In genomic region chr16:88347656-88348376, GRCh38 we compare ENCODE assay signal across 14 cellular contexts. TPM values are rescaled to one million over a fixed set of nuclear protein-coding genes. Genes with fewer than 3 reads are reported as not detected.
DNase-seq lines count a peak whose midpoint lies in the region; ATAC-seq and TF ChIP-seq lines count a peak whose summit lies in the region.
"Had no signal": no experiment of that assay in that cellular context is flagged by ENCODE, and none has a peak within 500 bp of the region (broad histone marks: within the 10 kb centered on the region; RNA-seq: fewer than 3 reads in every experiment).

No MANE protein-coding gene starts in this region.

- no peaks in the 10 kb centered on the region for H3K9me3 Mint-ChIP-seq in activated CD4-positive, alpha-beta memory T cell treated with anti-CD3 and anti-CD28 coated beads for 36 hours
- H3K9me3 Mint-ChIP-seq in activated CD4-positive, alpha-beta memory T cell treated with anti-CD3 and anti-CD28 coated beads, Interleukin-2, amount 10 ng/mL, durations not matched to agents 7 days and 5 days = peaks cover 8% of the 10 kb centered on the region
- peaks cover 5% of the 10 kb centered on the region for H3K9me3 Mint-ChIP-seq in osteocyte (ENCODE audit: unreplicated experiment)

- H3K4me1 Mint-ChIP-seq in activated CD4-positive, alpha-beta memory T cell treated with anti-CD3 and anti-CD28 coated beads for 36 hours (ENCODE audit: low read depth) = peaks cover 4% of the 10 kb centered on the region
- H3K4me1 Mint-ChIP-seq in activated CD4-positive, alpha-beta memory T cell treated with anti-CD3 and anti-CD28 coated beads, Interleukin-2, amount 10 ng/mL, durations not matched to agents 7 days and 5 days = peaks cover 8% of the 10 kb centered on the region
- no peaks in the 10 kb centered on the region for H3K4me1 Mint-ChIP-seq in osteocyte (ENCODE audit: unreplicated experiment)

- no peak for ATAC-seq in GM21367 (IDR thresholded peaks at IDR 0.05; ENCODE audit: unreplicated experiment)

- H2AFZ ChIP-seq in osteoblast (ENCODE audit: low read length) = no peak overlapping the region

- H3K27me3 Mint-ChIP-seq in activated CD4-positive, alpha-beta memory T cell treated with anti-CD3 and anti-CD28 coated beads for 36 hours = no peaks in the 10 kb centered on the region
- H3K27me3 Mint-ChIP-seq in activated CD4-positive, alpha-beta memory T cell treated with anti-CD3 and anti-CD28 coated beads, Interleukin-2, amount 10 ng/mL, durations not matched to agents 7 days and 5 days = no peaks in the 10 kb centered on the region
- H3K27me3 Mint-ChIP-seq in osteocyte (ENCODE audit: unreplicated experiment) = no peaks in the 10 kb centered on the region
- H3K27me3 Mint-ChIP-seq: activated naive CD8-positive, alpha-beta T cell had no signal

- POLR2A ChIA-PET in activated CD4-positive, alpha-beta memory T cell treated with anti-CD3 and anti-CD28 coated beads for 36 hours (lab: Charles Lee) = no interaction called here
- POLR2A ChIA-PET in activated CD4-positive, alpha-beta memory T cell treated with anti-CD3 and anti-CD28 coated beads, Interleukin-2, amount 10 ng/mL, durations not matched to agents 7 days and 5 days (lab: Charles Lee) = no interaction called here

- peak; percentile 28 for DNase-seq in activated CD4-positive, alpha-beta memory T cell treated with anti-CD3 and anti-CD28 coated beads for 36 hours
- no peak for DNase-seq in activated CD4-positive, alpha-beta memory T cell treated with anti-CD3 and anti-CD28 coated beads, Interleukin-2, amount 10 ng/mL, durations not matched to agents 7 days and 5 days
- DNase-seq in KBM-7 (peak; percentile 1), osteoblast (ENCODE audit: insufficient read length, low spot score, missing footprints) (peak; percentile 80), osteocyte (ENCODE audit: extremely low spot score, unreplicated experiment) (no peak), NCI-H2081 treated with DMSO at 0.1 percent for 48 hours (lab: John Stamatoyannopoulos, UW) (no peak)
- DNase-seq in activated effector memory CD4-positive, alpha-beta T cell treated with anti-CD3 and anti-CD28 coated beads, Interleukin-2, amount 50 U/mL, for 16 hours = peak; percentile 67
- DNase-seq: islet precursor cell, NCI-H510A had no signal

- no peak overlapping the region for H3K4me3 Mint-ChIP-seq in activated CD4-positive, alpha-beta memory T cell treated with anti-CD3 and anti-CD28 coated beads for 36 hours
- no peak overlapping the region for H3K4me3 Mint-ChIP-seq in activated CD4-positive, alpha-beta memory T cell treated with anti-CD3 and anti-CD28 coated beads, Interleukin-2, amount 10 ng/mL, durations not matched to agents 7 days and 5 days
- H3K4me3 Mint-ChIP-seq in osteocyte (ENCODE audit: unreplicated experiment) = no peak overlapping the region
- H3K4me3 Mint-ChIP-seq: activated naive CD8-positive, alpha-beta T cell had no signal

- no peaks in the 10 kb centered on the region for H3K79me2 ChIP-seq in osteoblast (ENCODE audit: insufficient read depth, low read length)

- no peak overlapping the region for H3K27ac ChIP-seq in osteoblast (ENCODE audit: low read depth, low read length)
- H3K27ac ChIP-seq: coronary artery, VCaP had no signal

- no peak overlapping the region for H3K4me3 ChIP-seq in osteoblast (ENCODE audit: insufficient read depth, low read length)
- H3K4me3 ChIP-seq: coronary artery had no signal

- no peaks in the 10 kb centered on the region for H3K36me3 Mint-ChIP-seq in activated CD4-positive, alpha-beta memory T cell treated with anti-CD3 and anti-CD28 coated beads for 36 hours
- H3K36me3 Mint-ChIP-seq in activated CD4-positive, alpha-beta memory T cell treated with anti-CD3 and anti-CD28 coated beads, Interleukin-2, amount 10 ng/mL, durations not matched to agents 7 days and 5 days (ENCODE audit: low read depth) = no peaks in the 10 kb centered on the region
- no peaks in the 10 kb centered on the region for H3K36me3 Mint-ChIP-seq in osteocyte (ENCODE audit: unreplicated experiment)
- H3K36me3 Mint-ChIP-seq: activated naive CD8-positive, alpha-beta T cell had no signal

- no peaks in the 10 kb centered on the region for H3K36me3 ChIP-seq in osteoblast (ENCODE audit: insufficient read depth, low read length)

- H3K27ac Mint-ChIP-seq in activated CD4-positive, alpha-beta memory T cell treated with anti-CD3 and anti-CD28 coated beads for 36 hours = no peak overlapping the region
- no peak overlapping the region for H3K27ac Mint-ChIP-seq in activated CD4-positive, alpha-beta memory T cell treated with anti-CD3 and anti-CD28 coated beads, Interleukin-2, amount 10 ng/mL, durations not matched to agents 7 days and 5 days
- no peak overlapping the region for H3K27ac Mint-ChIP-seq in osteocyte (ENCODE audit: unreplicated experiment)
- H3K27ac Mint-ChIP-seq: activated naive CD8-positive, alpha-beta T cell had no signal

- intact Hi-C loops in activated CD4-positive, alpha-beta memory T cell treated with anti-CD3 and anti-CD28 coated beads for 36 hours (cut with micrococcal nuclease) = no loop called here

- H3K4me1 ChIP-seq in osteoblast (ENCODE audit: insufficient read depth, low read length) = no peaks in the 10 kb centered on the region

- in situ Hi-C loops in KBM-7 (cut with MboI; ENCODE audit: low pct_unique_long_range_greater_than_20kb, low sequenced_read_pairs) = no loop called here

- CTCF ChIA-PET in activated CD4-positive, alpha-beta memory T cell treated with anti-CD3 and anti-CD28 coated beads for 36 hours (lab: Charles Lee) = no interaction called here
- CTCF ChIA-PET in activated CD4-positive, alpha-beta memory T cell treated with anti-CD3 and anti-CD28 coated beads, Interleukin-2, amount 10 ng/mL, durations not matched to agents 7 days and 5 days (lab: Charles Lee) = no interaction called here

- no peak overlapping the region for H3K4me2 ChIP-seq in osteoblast (ENCODE audit: insufficient read depth, low read length)

- no peaks in the 10 kb centered on the region for H3K27me3 ChIP-seq in osteoblast (ENCODE audit: insufficient read depth, low read length)

- TF ChIP-seq CTCF in osteoblast (IDR thresholded peaks at IDR 0.05; ENCODE audit: extremely low read depth, low read depth, low read length) (no peak), osteocyte (IDR thresholded peaks at IDR 0.05) (no peak)

- H3K9me3 ChIP-seq in osteoblast (ENCODE audit: low read depth, low read length) = no peaks in the 10 kb centered on the region

- no peaks in the 10 kb centered on the region for H4K20me1 ChIP-seq in osteoblast (ENCODE audit: insufficient read depth, low read length)

RNA-seq across cellular contexts. Expression of gene ZNF469, which starts 34.9 kb away (rescaled TPM):
- total RNA-seq in activated CD4-positive, alpha-beta memory T cell treated with anti-CD3 and anti-CD28 coated beads for 36 hours = under 1 TPM; 0.24 to 0.31 TPM
- total RNA-seq in activated CD4-positive, alpha-beta memory T cell treated with anti-CD3 and anti-CD28 coated beads, Interleukin-2, amount 10 ng/mL, durations not matched to agents 7 days and 5 days = under 1 TPM; 0.23 to 0.28 TPM
- total RNA-seq in osteoblast = 5.3 and 8.3 TPM in 2 replicates
- 4.1 and 4.6 TPM in 2 replicates for total RNA-seq in osteocyte
- total RNA-seq: MCF 10A had no signal

Comparison
In these comparisons a context has a peak if more than half of its experiments do, and no peak if none do; other contexts are left out.
1. DNase-seq: peak in activated CD4-positive, alpha-beta memory T cell treated with anti-CD3 and anti-CD28 coated beads for 36 hours (single experiment), KBM-7 (single experiment), activated effector memory CD4-positive, alpha-beta T cell treated with anti-CD3 and anti-CD28 coated beads, Interleukin-2, amount 50 U/mL, for 16 hours (single experiment) and osteoblast (single experiment); none in activated CD4-positive, alpha-beta memory T cell treated with anti-CD3 and anti-CD28 coated beads, Interleukin-2, amount 10 ng/mL, durations not matched to agents 7 days and 5 days (single experiment), osteocyte (single experiment) and NCI-H2081 treated with DMSO at 0.1 percent for 48 hours (single experiment).